In the genomic region with DNA sequence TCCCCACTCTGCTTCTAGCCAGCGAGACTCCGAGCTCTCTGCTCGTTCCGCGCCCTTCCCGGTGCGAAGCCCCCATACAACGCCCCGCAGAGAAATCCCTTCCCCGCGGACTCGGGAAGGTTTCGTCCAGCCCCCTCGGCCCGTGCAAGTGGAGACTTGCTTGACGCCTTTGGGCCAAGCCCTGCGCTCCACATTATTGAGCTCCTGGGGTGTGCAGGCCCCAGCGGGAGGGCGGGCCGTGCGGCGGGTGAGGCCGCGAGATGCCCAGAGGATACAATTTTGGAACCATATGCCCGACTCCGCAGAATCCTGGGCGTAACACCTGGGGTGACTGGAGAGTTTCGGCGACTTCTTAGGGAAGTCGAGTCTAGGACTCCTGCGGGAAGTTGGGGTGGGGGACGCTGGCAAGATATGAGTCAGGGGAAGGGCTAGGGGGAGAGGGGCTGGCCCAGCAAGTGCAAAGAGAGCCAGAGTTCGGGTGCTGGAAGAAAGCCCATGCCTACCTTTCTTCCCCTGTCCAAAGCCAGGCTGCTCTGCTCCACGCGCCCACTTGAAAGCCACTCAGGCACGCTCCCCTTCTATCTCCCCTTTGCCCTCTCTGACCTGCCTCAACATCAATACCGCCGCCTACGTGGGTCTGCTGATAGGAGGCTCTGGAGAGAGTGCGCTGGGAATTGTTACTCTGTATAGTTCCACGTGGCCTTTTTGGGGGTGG, we compare ENCODE assay signal across 9 cellular contexts. TPM values are rescaled to one million over a fixed set of nuclear protein-coding genes. Genes with fewer than 3 reads are reported as not detected.
DNase-seq lines count a peak whose midpoint lies in the region; ATAC-seq and TF ChIP-seq lines count a peak whose summit lies in the region.
"Had no signal": no experiment of that assay in that cellular context is flagged by ENCODE, and none has a peak within 500 bp of the region (broad histone marks: within the 10 kb centered on the region; RNA-seq: fewer than 3 reads in every experiment).

No MANE protein-coding gene starts in this region.

- peak overlapping the region; percentile 43; the same call in 1 of the 2 replicates for H3K9ac ChIP-seq in SK-N-SH
- no peak overlapping the region for H3K9ac ChIP-seq in stomach smooth muscle (ENCODE audit: low read length in 2 of 2)

- TF ChIP-seq EP300 in SK-N-SH (IDR thresholded peaks at IDR 0.05; ENCODE audit: borderline replicate concordance in 1 of 2, low read depth in 1 of 2, low read length in 1 of 2) (no peak), gastroesophageal sphincter (IDR thresholded peaks at IDR 0.05) (no peak)

- POLR2A ChIA-PET in SK-N-SH (lab: Yijun Ruan, JAX), result no interaction called here

- TF ChIP-seq POLR2A in gastroesophageal sphincter (IDR thresholded peaks at IDR 0.05), result no peak

- no peak for ATAC-seq in SK-N-SH treated with all-trans-retinoic acid at 6 μM for 48 hours
- ATAC-seq in gastroesophageal sphincter, result no peak
- no peak for ATAC-seq in GM19452 (IDR thresholded peaks at IDR 0.05; ENCODE audit: unreplicated experiment)

- no peak for TF ChIP-seq RAD21 in SK-N-SH (IDR thresholded peaks at IDR 0.05; ENCODE audit: low read length)

- no peak for TF ChIP-seq CTCF in SK-N-SH (IDR thresholded peaks at IDR 0.05)
- TF ChIP-seq CTCF in gastroesophageal sphincter (IDR thresholded peaks at IDR 0.05), result no peak

- H3K9me3 ChIP-seq in SK-N-SH, result no peaks in the 10 kb centered on the region
- no peaks in the 10 kb centered on the region for H3K9me3 ChIP-seq in SJCRH30 (replicated peaks)
- H3K9me3 ChIP-seq in gastroesophageal sphincter, result no peaks in the 10 kb centered on the region
- H3K9me3 ChIP-seq in stomach smooth muscle (ENCODE audit: control insufficient read depth in 2 of 2, low read length in 2 of 2), result no peaks in the 10 kb centered on the region

- peaks cover 22% of the 10 kb centered on the region; the same call in 1 of the 2 replicates for H3K27me3 ChIP-seq in SK-N-SH (ENCODE audit: insufficient read depth)
- no peaks in the 10 kb centered on the region for H3K27me3 ChIP-seq in SJCRH30
- no peaks in the 10 kb centered on the region for H3K27me3 ChIP-seq in gastroesophageal sphincter
- peaks cover 0 to 3% of the 10 kb centered on the region in 2 donors for H3K27me3 ChIP-seq in stomach smooth muscle (ENCODE audit: control insufficient read depth in 1 of 2, insufficient read depth in 2 of 2, low read length in 2 of 2)

- H2AFZ ChIP-seq in SK-N-SH (ENCODE audit: low read depth), result 0 out of 2 replicates have a peak overlapping the region, but pooled peaks have one; percentile 35

- CTCF ChIA-PET in SK-N-SH (lab: Yijun Ruan, JAX), result interaction anchor here (1.1 kb wide), 1 partner anchor 61 kb away, joined by 3 read pairs; a partner anchor contains a TSS

- H3K4me3 ChIP-seq in SK-N-SH (ENCODE audit: low read depth in 2 of 2, low read length in 1 of 2), result peak overlapping the region; percentile 36 to 44; a peak in 3 of 4 replicates
- H3K4me3 ChIP-seq in SJCRH30, result peak overlapping the region; percentile 47
- H3K4me3 ChIP-seq in gastroesophageal sphincter, result peak overlapping the region; percentile 72 to 95
- H3K4me3 ChIP-seq in stomach smooth muscle (ENCODE audit: low read length in 2 of 2), result peak overlapping the region; percentile 25 to 47

- H3K9me2 ChIP-seq in SK-N-SH, result no peaks in the 10 kb centered on the region

- H3K36me3 ChIP-seq in SK-N-SH (replicated peaks in 1 of 2; ENCODE audit: control insufficient read depth in 1 of 2, insufficient read depth in 2 of 2, low read length in 1 of 2) (no peaks in the 10 kb centered on the region), SJCRH30 (no peaks in the 10 kb centered on the region), gastroesophageal sphincter (no peaks in the 10 kb centered on the region), stomach smooth muscle (ENCODE audit: control insufficient read depth in 2 of 2, insufficient read depth in 2 of 2, low read length in 2 of 2) (no peaks in the 10 kb centered on the region)

- H3K4me1 ChIP-seq in SK-N-SH (ENCODE audit: control insufficient read depth in 1 of 2, insufficient read depth in 2 of 2, low read depth in 1 of 2, low read length in 1 of 2) (peaks cover 0 to 9% of the 10 kb centered on the region in 2 experiments; a peak in 1 of 4 replicates), SJCRH30 (no peaks in the 10 kb centered on the region), gastroesophageal sphincter (peaks cover 0 to 22% (median 0%) of the 10 kb centered on the region in 3 donors), stomach smooth muscle (ENCODE audit: control insufficient read depth, insufficient read depth, low read length) (peaks cover 14% of the 10 kb centered on the region)

- H3F3A ChIP-seq in SK-N-SH (replicated peaks; ENCODE audit: insufficient read depth), result no peaks in the 10 kb centered on the region

- peaks cover 46% of the 10 kb centered on the region; the same call in 1 of the 2 replicates for H3K79me2 ChIP-seq in SK-N-SH (ENCODE audit: insufficient read depth)

- H4K20me1 ChIP-seq in SK-N-SH (ENCODE audit: insufficient read depth), result peaks cover 7% of the 10 kb centered on the region; the same call in 1 of the 2 replicates

- DNase-seq in SK-N-SH, result no peak
- no peak for DNase-seq in SJCRH30
- no peak for DNase-seq in caudate nucleus (lab: John Stamatoyannopoulos, UW)
- no peak for DNase-seq in Ammon's horn (ENCODE audit: low spot score)
- DNase-seq: left cardiac atrium had no signal

- 0 out of 4 replicates have a peak overlapping the region, but pooled peaks of 1 of the 2 experiments have one; percentile 28 for H3K27ac ChIP-seq in SK-N-SH (ENCODE audit: low read depth in 2 of 2, low read length in 1 of 2)
- no peak overlapping the region for H3K27ac ChIP-seq in SJCRH30
- H3K27ac ChIP-seq in gastroesophageal sphincter, result peak overlapping the region in 3 of 4 donors; percentile 81 to 84 (median 83)
- no peak overlapping the region for H3K27ac ChIP-seq in stomach smooth muscle (ENCODE audit: low read length)
- no peak overlapping the region for H3K27ac ChIP-seq in caudate nucleus (ENCODE audit: low read depth, low read length)

- WGBS in SK-N-SH (ENCODE audit: low lambda C conversion rate), result 61% methylated on average over 38 of the region's 41 CpGs
- 100% methylated on average over 1 of the region's 41 CpGs; no CpG with 5 or more reads in 1 of the 2 donors for WGBS in gastroesophageal sphincter (ENCODE audit: low coverage in 1 of 2), 2 donors

- H3K4me2 ChIP-seq in SK-N-SH, result peak overlapping the region; percentile 67

TF ChIP-seq in SK-N-SH, 30 proteins besides CTCF, POLR2A, EP300 and RAD21 (continues in another document):
- TF ChIP-seq, protein P1, sequence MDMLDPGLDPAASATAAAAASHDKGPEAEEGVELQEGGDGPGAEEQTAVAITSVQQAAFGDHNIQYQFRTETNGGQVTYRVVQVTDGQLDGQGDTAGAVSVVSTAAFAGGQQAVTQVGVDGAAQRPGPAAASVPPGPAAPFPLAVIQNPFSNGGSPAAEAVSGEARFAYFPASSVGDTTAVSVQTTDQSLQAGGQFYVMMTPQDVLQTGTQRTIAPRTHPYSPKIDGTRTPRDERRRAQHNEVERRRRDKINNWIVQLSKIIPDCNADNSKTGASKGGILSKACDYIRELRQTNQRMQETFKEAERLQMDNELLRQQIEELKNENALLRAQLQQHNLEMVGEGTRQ (IDR thresholded peaks at IDR 0.05; ENCODE audit: borderline replicate concordance, low read depth, low read length), result no peak
- no peak for TF ChIP-seq POLR2AphosphoS5 (IDR thresholded peaks at IDR 0.05; ENCODE audit: low read depth, low read length)
- TF ChIP-seq EZH2phosphoT487 (IDR thresholded peaks at IDR 0.05; ENCODE audit: borderline replicate concordance, low read depth), result no peak
- TF ChIP-seq FOXJ3 (CRISPR knock-in tag; IDR thresholded peaks at IDR 0.05), result no peak
- TF ChIP-seq SIN3A (IDR thresholded peaks at IDR 0.05; ENCODE audit: borderline replicate concordance, low read depth, low read length), result no peak
- TF ChIP-seq, protein P2, sequence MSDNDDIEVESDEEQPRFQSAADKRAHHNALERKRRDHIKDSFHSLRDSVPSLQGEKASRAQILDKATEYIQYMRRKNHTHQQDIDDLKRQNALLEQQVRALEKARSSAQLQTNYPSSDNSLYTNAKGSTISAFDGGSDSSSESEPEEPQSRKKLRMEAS (IDR thresholded peaks at IDR 0.05; ENCODE audit: low read depth), result no peak

TF ChIP-seq in SK-N-SH treated with all-trans-retinoic acid at 6 μM for 48 hours, 23 proteins besides CTCF, POLR2A, EP300 and RAD21 (continues in another document):
- TF ChIP-seq, protein P3, sequence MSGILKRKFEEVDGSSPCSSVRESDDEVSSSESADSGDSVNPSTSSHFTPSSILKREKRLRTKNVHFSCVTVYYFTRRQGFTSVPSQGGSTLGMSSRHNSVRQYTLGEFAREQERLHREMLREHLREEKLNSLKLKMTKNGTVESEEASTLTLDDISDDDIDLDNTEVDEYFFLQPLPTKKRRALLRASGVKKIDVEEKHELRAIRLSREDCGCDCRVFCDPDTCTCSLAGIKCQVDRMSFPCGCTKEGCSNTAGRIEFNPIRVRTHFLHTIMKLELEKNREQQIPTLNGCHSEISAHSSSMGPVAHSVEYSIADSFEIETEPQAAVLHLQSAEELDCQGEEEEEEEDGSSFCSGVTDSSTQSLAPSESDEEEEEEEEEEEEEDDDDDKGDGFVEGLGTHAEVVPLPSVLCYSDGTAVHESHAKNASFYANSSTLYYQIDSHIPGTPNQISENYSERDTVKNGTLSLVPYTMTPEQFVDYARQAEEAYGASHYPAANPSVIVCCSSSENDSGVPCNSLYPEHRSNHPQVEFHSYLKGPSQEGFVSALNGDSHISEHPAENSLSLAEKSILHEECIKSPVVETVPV (CRISPR knock-in tag; IDR thresholded peaks at IDR 0.05), result no peak

RNA-seq across cellular contexts. Expression of a gene that starts 1.1 kb away (rescaled TPM):
- polyA plus RNA-seq in SK-N-SH (2012; rRNA removed), result 7.7 and 9.6 TPM in 2 replicates
- 7.3 and 8.9 TPM in 2 replicates for polyA plus RNA-seq in SK-N-SH (2012; cell fraction: cytosol; rRNA removed)
- 8.2 and 9.4 TPM in 2 replicates for polyA plus RNA-seq in SK-N-SH (2012; cell fraction: nucleus; rRNA removed)
- total RNA-seq in SJCRH30 (2014; rRNA removed; shearing (Covaris generic)), result 5.3 and 5.5 TPM in 2 replicates
- total RNA-seq in gastroesophageal sphincter, result 1 to 10 TPM; 4.5 to 9.5 (median 7.5) TPM

RNA-seq across cellular contexts. Expression of a gene that starts 54.3 kb away (rescaled TPM):
- polyA plus RNA-seq in SK-N-SH (2012; rRNA removed), result 49.8 and 61.4 TPM in 2 replicates
- 53.5 and 61.9 TPM in 2 replicates for polyA plus RNA-seq in SK-N-SH (2012; cell fraction: cytosol; rRNA removed)
- 31.3 and 34.0 TPM in 2 replicates for polyA plus RNA-seq in SK-N-SH (2012; cell fraction: nucleus; rRNA removed)
- 42.9 and 46.9 TPM in 2 replicates for total RNA-seq in SJCRH30 (2014; rRNA removed; shearing (Covaris generic))
- 10 to 100 TPM; 14.0 to 25.5 (median 16.9) TPM for total RNA-seq in gastroesophageal sphincter

Comparison
In these comparisons a context has a peak if more than half of its experiments do, and no peak if none do; other contexts are left out.
1. H3K27ac ChIP-seq: peak in gastroesophageal sphincter (3 of 4); none in SJCRH30 (single experiment), stomach smooth muscle (single experiment) and caudate nucleus (single experiment).
2. Peak in every context shown above with its lines, with median percentiles within 50 percentile points of each other: H3K4me3 ChIP-seq.